In the genomic region with DNA sequence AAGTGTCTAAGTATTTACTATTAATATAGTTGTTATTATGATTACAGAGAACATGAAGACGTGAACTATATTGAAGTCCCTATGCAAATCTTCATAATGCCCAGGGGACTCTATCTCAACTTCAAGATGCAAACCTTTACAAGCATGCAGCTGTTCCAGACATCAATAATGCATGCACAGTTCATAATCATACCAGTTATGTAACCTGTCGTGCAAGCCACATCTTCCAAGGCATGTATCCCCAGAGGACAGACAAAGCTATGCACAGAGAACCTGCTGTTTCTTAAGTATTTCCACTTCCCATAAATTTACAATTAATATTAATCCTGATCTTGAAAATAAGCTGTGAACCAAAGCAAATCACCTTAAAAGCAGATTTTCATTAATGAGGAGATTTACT, we compare ENCODE assay signal across 31 cellular contexts.
"Had no signal": no experiment of that assay in that cellular context is flagged by ENCODE, and none has a peak within 500 bp of the region (broad histone marks: within the 10 kb centered on the region; RNA-seq: fewer than 3 reads in every experiment).

No MANE protein-coding gene starts in this region.

- H3K4me1 ChIP-seq: body of pancreas, foreskin keratinocyte, gastrocnemius medialis had no signal

- H3K4me3 Mint-ChIP-seq: activated CD4-positive, alpha-beta memory T cell treated with anti-CD3 and anti-CD28 coated beads for 36 hours; activated CD4-positive, alpha-beta T cell treated with anti-CD3 and anti-CD28 coated beads for 36 hours; activated CD4-positive, alpha-beta T cell treated with anti-CD3 and anti-CD28 coated beads, Interleukin-2, amount 10 ng/mL, durations not matched to agents 24 days and 14 days; activated CD8-positive, alpha-beta memory T cell treated with anti-CD3 and anti-CD28 coated beads, Interleukin-2, amount 10 ng/mL, durations not matched to agents 7 days and 5 days; activated CD8-positive, alpha-beta T cell treated with anti-CD3 and anti-CD28 coated beads, Interleukin-2, amount 10 ng/mL, durations not matched to agents 7 days and 5 days; activated naive CD4-positive, alpha-beta T cell treated with anti-CD3 and anti-CD28 coated beads for 36 hours; activated naive CD4-positive, alpha-beta T cell treated with anti-CD3 and anti-CD28 coated beads, Interleukin-2, amount 50 U/mL, for 24 hours; activated naive CD8-positive, alpha-beta T cell treated with anti-CD3 and anti-CD28 coated beads for 36 hours; activated naive CD8-positive, alpha-beta T cell treated with anti-CD3 and anti-CD28 coated beads, Interleukin-2, amount 50 U/mL, for 24 hours; activated T-helper 1 cell treated with anti-CD3 and anti-CD28 coated beads, Interleukin-12 subunit alpha, Interleukin-12 subunit beta, Interleukin-2, Interleukin-4 antibody, amounts not matched to agents 30 ng/mL and 10 ng/mL and 1 ng/mL, durations not matched to agents 14 hours and 24 hours and 36 hours; effector memory CD8-positive, alpha-beta T cell had no signal

- H3K4me1 Mint-ChIP-seq: activated CD4-positive, alpha-beta T cell treated with anti-CD3 and anti-CD28 coated beads for 36 hours; activated CD4-positive, alpha-beta T cell treated with anti-CD3 and anti-CD28 coated beads, Interleukin-2, amount 10 ng/mL, durations not matched to agents 24 days and 14 days; activated CD8-positive, alpha-beta memory T cell treated with anti-CD3 and anti-CD28 coated beads, Interleukin-2, amount 10 ng/mL, durations not matched to agents 7 days and 5 days; activated naive CD4-positive, alpha-beta T cell treated with anti-CD3 and anti-CD28 coated beads, Interleukin-2, amount 50 U/mL, for 24 hours; activated naive CD8-positive, alpha-beta T cell treated with anti-CD3 and anti-CD28 coated beads for 36 hours; activated naive CD8-positive, alpha-beta T cell treated with anti-CD3 and anti-CD28 coated beads, Interleukin-2, amount 50 U/mL, for 24 hours had no signal

- DNase-seq: activated CD4-positive, alpha-beta memory T cell treated with anti-CD3 and anti-CD28 coated beads for 36 hours; activated CD4-positive, alpha-beta T cell treated with anti-CD3 and anti-CD28 coated beads for 36 hours; activated CD4-positive, alpha-beta T cell treated with anti-CD3 and anti-CD28 coated beads, Interleukin-2, amount 10 ng/mL, durations not matched to agents 24 days and 14 days; activated CD4-positive, CD25-positive, alpha-beta regulatory T cell; activated CD4-positive, CD25-positive, alpha-beta regulatory T cell treated with anti-CD3 and anti-CD28 coated beads, Interleukin-2, amount 50 U/mL, for 72 hours; activated CD8-positive, alpha-beta memory T cell treated with anti-CD3 and anti-CD28 coated beads, Interleukin-2, amount 10 ng/mL, durations not matched to agents 7 days and 5 days; activated CD8-positive, alpha-beta memory T cell treated with anti-CD3 and anti-CD28 coated beads, Interleukin-2, amount 50 U/mL, for 4 hours; activated CD8-positive, alpha-beta T cell treated with anti-CD3 and anti-CD28 coated beads, Interleukin-2, amount 10 ng/mL, durations not matched to agents 7 days and 5 days; activated effector memory CD4-positive, alpha-beta T cell treated with anti-CD3 and anti-CD28 coated beads, Interleukin-2, amount 50 U/mL, for 16 hours; activated naive CD4-positive, alpha-beta T cell treated with anti-CD3 and anti-CD28 coated beads for 36 hours; activated naive CD8-positive, alpha-beta T cell treated with anti-CD3 and anti-CD28 coated beads for 36 hours; activated naive CD8-positive, alpha-beta T cell treated with anti-CD3 and anti-CD28 coated beads, Interleukin-2, amount 50 U/mL, for 24 hours; activated T-cell treated with anti-CD3 and anti-CD28 coated beads, Interleukin-2, amount 50 U/mL, for 1 hour; activated T-cell treated with anti-CD3 and anti-CD28 coated beads, Interleukin-2, amount 50 U/mL, for 48 hours; adrenal gland; amygdala; aorta; body of pancreas; caudate nucleus; cortex of kidney; dermis blood vessel endothelial cell; effector CD4-positive, alpha-beta T cell; effector memory CD8-positive, alpha-beta T cell; erythroblast; foreskin keratinocyte; gastrocnemius medialis; T-helper 2 cell had no signal

- H3K36me3 Mint-ChIP-seq: activated CD4-positive, alpha-beta memory T cell treated with anti-CD3 and anti-CD28 coated beads for 36 hours; activated CD8-positive, alpha-beta memory T cell treated with anti-CD3 and anti-CD28 coated beads, Interleukin-2, amount 10 ng/mL, durations not matched to agents 7 days and 5 days; activated naive CD4-positive, alpha-beta T cell treated with anti-CD3 and anti-CD28 coated beads, Interleukin-2, amount 50 U/mL, for 24 hours; activated naive CD8-positive, alpha-beta T cell treated with anti-CD3 and anti-CD28 coated beads for 36 hours had no signal

- H3K9me3 ChIP-seq: adrenal gland, body of pancreas, esophagus muscularis mucosa, gastrocnemius medialis had no signal

- H3K36me3 ChIP-seq: adrenal gland, esophagus muscularis mucosa, gastrocnemius medialis had no signal

- H3K27me3 ChIP-seq: adrenal gland, body of pancreas, esophagus muscularis mucosa, foreskin keratinocyte, gastrocnemius medialis had no signal

- H3K4me3 ChIP-seq: adrenal gland, body of pancreas, esophagus muscularis mucosa, gastrocnemius medialis had no signal

- H3K9me3 Mint-ChIP-seq: activated CD4-positive, alpha-beta T cell treated with anti-CD3 and anti-CD28 coated beads, Interleukin-2, amount 10 ng/mL, durations not matched to agents 24 days and 14 days; activated naive CD4-positive, alpha-beta T cell treated with anti-CD3 and anti-CD28 coated beads, Interleukin-2, amount 50 U/mL, for 24 hours; activated naive CD8-positive, alpha-beta T cell treated with anti-CD3 and anti-CD28 coated beads for 36 hours; activated T-helper 1 cell treated with anti-CD3 and anti-CD28 coated beads, Interleukin-12 subunit alpha, Interleukin-12 subunit beta, Interleukin-2, Interleukin-4 antibody, amounts not matched to agents 30 ng/mL and 10 ng/mL and 1 ng/mL, durations not matched to agents 14 hours and 24 hours and 36 hours; activated T-helper 2 cell treated with anti-CD3 and anti-CD28 coated beads, Interferon-gamma antibody, Interleukin-2, Interleukin-4, amounts not matched to agents 10 μg/mL and 5 μg/mL and 100 μg/mL, durations not matched to agents 14 hours and 24 hours and 36 hours had no signal

- H3K27ac ChIP-seq: adrenal gland, body of pancreas, esophagus muscularis mucosa, foreskin keratinocyte, gastrocnemius medialis had no signal

- H3K27me3 Mint-ChIP-seq: activated CD4-positive, alpha-beta memory T cell treated with anti-CD3 and anti-CD28 coated beads for 36 hours; activated CD4-positive, alpha-beta T cell treated with anti-CD3 and anti-CD28 coated beads for 36 hours; activated CD4-positive, alpha-beta T cell treated with anti-CD3 and anti-CD28 coated beads, Interleukin-2, amount 10 ng/mL, durations not matched to agents 24 days and 14 days; activated CD8-positive, alpha-beta memory T cell treated with anti-CD3 and anti-CD28 coated beads, Interleukin-2, amount 10 ng/mL, durations not matched to agents 7 days and 5 days; activated naive CD4-positive, alpha-beta T cell treated with anti-CD3 and anti-CD28 coated beads, Interleukin-2, amount 50 U/mL, for 24 hours; activated naive CD8-positive, alpha-beta T cell treated with anti-CD3 and anti-CD28 coated beads for 36 hours; activated naive CD8-positive, alpha-beta T cell treated with anti-CD3 and anti-CD28 coated beads, Interleukin-2, amount 50 U/mL, for 24 hours; effector memory CD8-positive, alpha-beta T cell had no signal

- H3K27ac Mint-ChIP-seq: activated CD4-positive, alpha-beta memory T cell treated with anti-CD3 and anti-CD28 coated beads for 36 hours; activated CD4-positive, alpha-beta T cell treated with anti-CD3 and anti-CD28 coated beads for 36 hours; activated CD4-positive, alpha-beta T cell treated with anti-CD3 and anti-CD28 coated beads, Interleukin-2, amount 10 ng/mL, durations not matched to agents 24 days and 14 days; activated CD8-positive, alpha-beta memory T cell treated with anti-CD3 and anti-CD28 coated beads, Interleukin-2, amount 10 ng/mL, durations not matched to agents 7 days and 5 days; activated CD8-positive, alpha-beta T cell treated with anti-CD3 and anti-CD28 coated beads, Interleukin-2, amount 10 ng/mL, durations not matched to agents 7 days and 5 days; activated naive CD4-positive, alpha-beta T cell treated with anti-CD3 and anti-CD28 coated beads for 36 hours; activated naive CD4-positive, alpha-beta T cell treated with anti-CD3 and anti-CD28 coated beads, Interleukin-2, amount 50 U/mL, for 24 hours; activated naive CD8-positive, alpha-beta T cell treated with anti-CD3 and anti-CD28 coated beads for 36 hours; activated naive CD8-positive, alpha-beta T cell treated with anti-CD3 and anti-CD28 coated beads, Interleukin-2, amount 50 U/mL, for 24 hours; activated T-helper 1 cell treated with anti-CD3 and anti-CD28 coated beads, Interleukin-12 subunit alpha, Interleukin-12 subunit beta, Interleukin-2, Interleukin-4 antibody, amounts not matched to agents 30 ng/mL and 10 ng/mL and 1 ng/mL, durations not matched to agents 14 hours and 24 hours and 36 hours; activated T-helper 2 cell treated with anti-CD3 and anti-CD28 coated beads, Interferon-gamma antibody, Interleukin-2, Interleukin-4, amounts not matched to agents 10 μg/mL and 5 μg/mL and 100 μg/mL, durations not matched to agents 14 hours and 24 hours and 36 hours; effector memory CD8-positive, alpha-beta T cell had no signal
